ENCODE assay signal across 1 cellular context in the genomic region with DNA sequence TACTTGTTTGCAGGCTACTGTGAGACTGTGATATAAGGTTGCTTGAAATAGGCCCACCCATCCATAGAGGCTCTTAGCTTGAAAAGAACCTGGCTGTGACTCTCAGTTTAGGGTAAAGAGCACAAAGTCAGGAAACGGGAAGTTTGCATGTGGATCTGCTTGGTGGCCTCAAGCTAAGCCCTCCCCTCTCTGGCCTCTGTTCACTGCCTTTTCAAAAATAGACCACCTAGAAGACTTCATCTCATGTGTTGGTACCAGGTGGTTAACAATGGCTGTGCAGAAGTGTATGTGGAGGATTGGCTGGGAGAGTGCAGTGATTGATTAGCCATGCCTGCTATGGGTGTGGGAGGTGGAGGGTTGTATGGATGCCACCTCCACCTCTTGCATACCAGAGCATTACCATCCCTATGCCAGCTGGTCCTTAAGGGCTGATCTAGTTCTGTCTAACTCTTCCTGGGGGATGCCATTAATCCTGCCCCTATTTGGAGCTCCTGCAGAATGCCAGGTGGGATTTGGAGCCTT.
TF ChIP-seq lines count a peak whose summit lies in the region.

No MANE protein-coding gene starts in this region.

TF ChIP-seq in A549, 52 proteins besides CTCF, POLR2A, EP300 and RAD21:
- TF ChIP-seq TP53 (CRISPR knock-in tag; IDR thresholded peaks at IDR 0.05), result no peak
- no peak for TF ChIP-seq JUN (IDR thresholded peaks at IDR 0.05)
- TF ChIP-seq, protein P1, sequence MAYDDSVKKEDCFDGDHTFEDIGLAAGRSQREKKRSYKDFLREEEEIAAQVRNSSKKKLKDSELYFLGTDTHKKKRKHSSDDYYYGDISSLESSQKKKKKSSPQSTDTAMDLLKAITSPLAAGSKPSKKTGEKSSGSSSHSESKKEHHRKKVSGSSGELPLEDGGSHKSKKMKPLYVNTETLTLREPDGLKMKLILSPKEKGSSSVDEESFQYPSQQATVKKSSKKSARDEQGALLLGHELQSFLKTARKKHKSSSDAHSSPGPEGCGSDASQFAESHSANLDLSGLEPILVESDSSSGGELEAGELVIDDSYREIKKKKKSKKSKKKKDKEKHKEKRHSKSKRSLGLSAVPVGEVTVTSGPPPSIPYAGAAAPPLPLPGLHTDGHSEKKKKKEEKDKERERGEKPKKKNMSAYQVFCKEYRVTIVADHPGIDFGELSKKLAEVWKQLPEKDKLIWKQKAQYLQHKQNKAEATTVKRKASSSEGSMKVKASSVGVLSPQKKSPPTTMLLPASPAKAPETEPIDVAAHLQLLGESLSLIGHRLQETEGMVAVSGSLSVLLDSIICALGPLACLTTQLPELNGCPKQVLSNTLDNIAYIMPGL (CRISPR knock-in tag; IDR thresholded peaks at IDR 0.05; ENCODE audit: borderline replicate concordance), result no peak
- TF ChIP-seq ZSCAN20 (CRISPR knock-in tag; IDR thresholded peaks at IDR 0.05), result no peak
- no peak for TF ChIP-seq MAZ (IDR thresholded peaks at IDR 0.05; ENCODE audit: borderline replicate concordance, low read depth, low read length)
- TF ChIP-seq EHF (CRISPR knock-in tag; IDR thresholded peaks at IDR 0.05), result no peak
- no peak for TF ChIP-seq CEBPB (IDR thresholded peaks at IDR 0.05)
- TF ChIP-seq FOSB (CRISPR knock-in tag; IDR thresholded peaks at IDR 0.05), result no peak
- TF ChIP-seq KDM5A (IDR thresholded peaks at IDR 0.05), result no peak
- no peak for TF ChIP-seq GATA3 (IDR thresholded peaks at IDR 0.05; ENCODE audit: borderline replicate concordance)
- TF ChIP-seq HOXB5 (CRISPR knock-in tag; IDR thresholded peaks at IDR 0.05), result no peak
- TF ChIP-seq, protein P2, sequence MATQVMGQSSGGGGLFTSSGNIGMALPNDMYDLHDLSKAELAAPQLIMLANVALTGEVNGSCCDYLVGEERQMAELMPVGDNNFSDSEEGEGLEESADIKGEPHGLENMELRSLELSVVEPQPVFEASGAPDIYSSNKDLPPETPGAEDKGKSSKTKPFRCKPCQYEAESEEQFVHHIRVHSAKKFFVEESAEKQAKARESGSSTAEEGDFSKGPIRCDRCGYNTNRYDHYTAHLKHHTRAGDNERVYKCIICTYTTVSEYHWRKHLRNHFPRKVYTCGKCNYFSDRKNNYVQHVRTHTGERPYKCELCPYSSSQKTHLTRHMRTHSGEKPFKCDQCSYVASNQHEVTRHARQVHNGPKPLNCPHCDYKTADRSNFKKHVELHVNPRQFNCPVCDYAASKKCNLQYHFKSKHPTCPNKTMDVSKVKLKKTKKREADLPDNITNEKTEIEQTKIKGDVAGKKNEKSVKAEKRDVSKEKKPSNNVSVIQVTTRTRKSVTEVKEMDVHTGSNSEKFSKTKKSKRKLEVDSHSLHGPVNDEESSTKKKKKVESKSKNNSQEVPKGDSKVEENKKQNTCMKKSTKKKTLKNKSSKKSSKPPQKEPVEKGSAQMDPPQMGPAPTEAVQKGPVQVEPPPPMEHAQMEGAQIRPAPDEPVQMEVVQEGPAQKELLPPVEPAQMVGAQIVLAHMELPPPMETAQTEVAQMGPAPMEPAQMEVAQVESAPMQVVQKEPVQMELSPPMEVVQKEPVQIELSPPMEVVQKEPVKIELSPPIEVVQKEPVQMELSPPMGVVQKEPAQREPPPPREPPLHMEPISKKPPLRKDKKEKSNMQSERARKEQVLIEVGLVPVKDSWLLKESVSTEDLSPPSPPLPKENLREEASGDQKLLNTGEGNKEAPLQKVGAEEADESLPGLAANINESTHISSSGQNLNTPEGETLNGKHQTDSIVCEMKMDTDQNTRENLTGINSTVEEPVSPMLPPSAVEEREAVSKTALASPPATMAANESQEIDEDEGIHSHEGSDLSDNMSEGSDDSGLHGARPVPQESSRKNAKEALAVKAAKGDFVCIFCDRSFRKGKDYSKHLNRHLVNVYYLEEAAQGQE (IDR thresholded peaks at IDR 0.05), result no peak
- no peak for TF ChIP-seq ZFP36 (IDR thresholded peaks at IDR 0.05; ENCODE audit: borderline replicate concordance, partially characterized antibody)
- TF ChIP-seq RFX5 (IDR thresholded peaks at IDR 0.05), result no peak
- no peak for TF ChIP-seq HOXB13 (CRISPR knock-in tag; IDR thresholded peaks at IDR 0.05; ENCODE audit: low read depth)
- TF ChIP-seq HEYL (CRISPR knock-in tag; IDR thresholded peaks at IDR 0.05), result no peak
- TF ChIP-seq, protein P3, sequence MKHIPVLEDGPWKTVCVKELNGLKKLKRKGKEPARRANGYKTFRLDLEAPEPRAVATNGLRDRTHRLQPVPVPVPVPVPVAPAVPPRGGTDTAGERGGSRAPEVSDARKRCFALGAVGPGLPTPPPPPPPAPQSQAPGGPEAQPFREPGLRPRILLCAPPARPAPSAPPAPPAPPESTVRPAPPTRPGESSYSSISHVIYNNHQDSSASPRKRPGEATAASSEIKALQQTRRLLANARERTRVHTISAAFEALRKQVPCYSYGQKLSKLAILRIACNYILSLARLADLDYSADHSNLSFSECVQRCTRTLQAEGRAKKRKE (CRISPR knock-in tag; IDR thresholded peaks at IDR 0.05; ENCODE audit: low read depth), result no peak
